In the genomic region with DNA sequence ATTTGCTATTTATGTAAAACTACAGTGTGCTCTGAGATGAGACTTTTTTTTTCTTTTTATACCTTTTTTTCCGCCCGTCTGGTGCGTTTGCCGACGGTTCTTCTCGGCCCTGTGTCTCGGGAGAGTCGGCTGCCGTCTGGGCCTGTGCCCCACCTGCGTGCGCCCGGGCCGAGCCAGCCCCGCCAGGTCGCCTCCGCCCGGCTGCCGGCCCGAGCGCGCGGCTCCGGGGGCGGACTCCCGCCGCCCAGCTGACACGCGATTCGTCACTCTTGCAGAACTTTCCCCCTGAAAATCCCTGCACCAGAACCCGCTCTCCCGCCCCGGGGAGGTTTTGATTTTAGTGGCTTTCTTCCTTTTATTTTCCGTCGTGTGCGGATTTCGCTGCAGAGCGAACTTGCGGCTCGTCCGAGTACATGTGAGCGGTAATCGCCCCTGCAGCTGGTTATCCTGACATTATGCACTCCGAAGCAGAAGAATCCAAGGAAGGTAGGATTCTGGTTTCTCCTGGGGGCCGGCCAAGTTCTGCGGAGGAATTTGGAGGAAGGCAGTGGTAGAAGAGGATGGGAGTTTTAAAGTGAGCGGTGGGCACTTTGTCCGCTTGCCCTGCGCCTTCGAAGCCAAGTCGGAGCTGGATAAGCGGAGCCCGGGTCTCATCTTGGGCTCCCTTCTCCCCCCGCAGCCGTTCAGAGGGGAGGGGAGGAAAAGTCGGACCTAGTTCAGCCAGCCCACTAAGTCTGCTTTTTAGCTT, we compare ENCODE assay signal across 8 cellular contexts. TPM values are rescaled to one million over a fixed set of nuclear protein-coding genes. Genes with fewer than 3 reads are reported as not detected.
DNase-seq lines count a peak whose midpoint lies in the region; ATAC-seq and TF ChIP-seq lines count a peak whose summit lies in the region.

Gene TNFAIP8 (plus strand): TSS at position 384 of the 748 bp plus-strand sequence. CDS start 72 bp downstream, at position 456.

- no peaks in the 10 kb centered on the region for H3K9me3 Mint-ChIP-seq in activated B cell treated with CpG ODN at 0.5 μM for 24 hours

- no peak for TF ChIP-seq CTCF in activated B cell treated with CpG ODN at 0.5 μM for 24 hours (IDR thresholded peaks at IDR 0.05)

- peak; percentile 55 for ATAC-seq in GM19397 (IDR thresholded peaks at IDR 0.05; ENCODE audit: unreplicated experiment)
- peak; percentile 48 for ATAC-seq in HG03520 (IDR thresholded peaks at IDR 0.05; ENCODE audit: unreplicated experiment)
- peak; percentile 66 for ATAC-seq in activated B cell treated with CpG ODN at 0.5 μM for 24 hours (ENCODE audit: low read depth)

- H3K27ac Mint-ChIP-seq in activated B cell treated with CpG ODN at 0.5 μM for 24 hours = peak within 1 kb of the TSS; percentile 98

- intact Hi-C loops in activated B cell treated with CpG ODN at 0.5 μM for 24 hours (cut with micrococcal nuclease) = loop anchor here (1.0 to 5.0 kb wide), 10 partner anchors 8 to 334 kb away; partner anchors contain the start of gene DMXL1

- peaks cover 79% of the 10 kb centered on the region for H3K4me1 Mint-ChIP-seq in activated B cell treated with CpG ODN at 0.5 μM for 24 hours

- H3K4me3 Mint-ChIP-seq in activated B cell treated with CpG ODN at 0.5 μM for 24 hours = peak within 1 kb of the TSS; percentile 100

- H3K36me3 Mint-ChIP-seq in activated B cell treated with CpG ODN at 0.5 μM for 24 hours (ENCODE audit: low read depth) = peaks cover 46% of the 10 kb centered on the region

- POLR2A ChIA-PET in activated B cell treated with CpG ODN at 0.5 μM for 24 hours (lab: Charles Lee) = interaction anchor here (0.7 to 14.1 kb wide), 25 partner anchors 12 to 335 kb away, joined by 3 to 388 read pairs (median 9); partner anchors contain the start of gene DMXL1

- no peaks in the 10 kb centered on the region for H3K27me3 Mint-ChIP-seq in activated B cell treated with CpG ODN at 0.5 μM for 24 hours

- peak; percentile 86 for DNase-seq in AG20443 (ENCODE audit: low spot score)
- peak; percentile 70 for DNase-seq in activated B cell treated with CpG ODN at 0.5 μM for 24 hours
- peak; percentile 13 for DNase-seq in cerebellum (ENCODE audit: low spot score)
- peak; percentile 71 for DNase-seq in kidney tubule cell (ENCODE audit: low spot score)
- DNase-seq in stimulated activated CD4-positive, alpha-beta T cell treated with anti-CD3 and anti-CD28 coated beads, Interleukin-15, amount 100 ng/mL, for 48 hours (ENCODE audit: low read depth in 2 of 2) = peak; percentile 71 to 73
- DNase-seq in inferior parietal cortex (ENCODE audit: extremely low spot score) = no peak

- CTCF ChIA-PET in activated B cell treated with CpG ODN at 0.5 μM for 24 hours (lab: Charles Lee) = interaction anchor here (1.0 to 4.9 kb wide), 9 partner anchors 12 to 367 kb away, joined by 3 to 34 read pairs (median 5); partner anchors contain the start of gene DTWD2

RNA-seq across cellular contexts. Expression of gene TNFAIP8, which starts in this region (rescaled TPM):
- total RNA-seq in activated B cell treated with CpG ODN at 0.5 μM for 24 hours = 135 and 149 TPM in 2 replicates
- 8.6 TPM for total RNA-seq in cerebellum

Comparison
In these comparisons a context has a peak if more than half of its experiments do, and no peak if none do; other contexts are left out.
1. RNA of gene TNFAIP8 (total RNA-seq): 135 to 149 TPM in activated B cell treated with CpG ODN at 0.5 μM for 24 hours; 8.6 TPM in cerebellum (single experiment); every median in the first group is over 10 times any median in the second.
2. Peak in every context shown above with its lines, with median percentiles within 50 percentile points of each other: ATAC-seq.